ENCODE assay signal across 23 cellular contexts in the genomic region with DNA sequence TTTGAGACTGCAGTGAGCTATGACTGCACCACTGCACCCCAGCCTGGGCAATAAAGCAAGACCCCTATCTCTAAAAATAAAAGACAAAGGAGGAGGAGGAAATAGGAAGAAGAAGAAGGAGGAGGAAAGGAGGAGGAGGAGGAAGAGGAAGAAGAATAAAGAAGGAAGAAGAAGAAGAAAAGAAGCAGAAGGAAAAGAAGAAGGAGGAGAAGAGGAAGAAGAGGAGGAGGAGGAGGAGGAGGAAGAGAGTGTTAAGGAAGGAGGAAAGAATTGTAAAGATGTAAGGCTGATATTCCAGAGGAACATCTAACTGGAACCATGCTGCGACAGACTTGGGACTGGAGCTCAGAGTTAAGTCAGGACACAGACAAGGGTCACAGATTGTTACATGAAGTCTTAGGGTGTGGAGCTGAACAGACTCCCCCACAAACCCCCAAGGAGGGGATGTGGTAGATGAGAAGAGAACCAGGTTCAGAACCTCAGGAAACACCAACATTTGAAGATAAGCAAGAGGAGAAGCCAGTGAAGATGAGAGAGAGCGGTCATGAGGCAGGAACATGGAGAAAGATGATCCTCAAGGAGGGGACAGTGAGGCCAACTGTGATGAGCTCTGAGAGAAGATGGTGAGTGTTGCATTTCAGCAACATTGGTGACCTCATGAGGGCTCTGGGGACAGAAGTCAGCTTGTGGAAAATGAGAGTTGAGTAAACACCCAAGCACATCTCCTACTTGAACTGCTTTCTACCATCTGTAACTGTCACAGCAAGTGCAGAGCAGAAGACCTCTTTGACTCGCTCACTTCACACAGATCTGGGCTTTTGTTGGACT.
A peak's percentile ranks its signal among the peaks of the same experiment; 100 is the strongest.
DNase-seq lines count a peak whose midpoint lies in the region; ATAC-seq and TF ChIP-seq lines count a peak whose summit lies in the region.
"Had no signal": no experiment of that assay in that cellular context is flagged by ENCODE, and none has a peak within 500 bp of the region (broad histone marks: within the 10 kb centered on the region; RNA-seq: fewer than 3 reads in every experiment).

No MANE protein-coding gene starts in this region.

- no peaks in the 10 kb centered on the region for H3K9me3 Mint-ChIP-seq in activated T-helper 17 cell treated with anti-CD3 and anti-CD28 coated beads, Interleukin-2, amount 50 U/mL, for 72 hours
- H3K9me3 Mint-ChIP-seq in naive B cell = peaks cover 4 to 18% (median 6%) of the 10 kb centered on the region in 7 donors

- H3K4me3 ChIP-seq in LNCaP clone FGC (ENCODE audit: low read depth, low read length) = no peak overlapping the region
- H3K4me3 ChIP-seq: A549, PC-9, SJCRH30 had no signal

- DNase-seq in LNCaP clone FGC (ENCODE audit: low read depth) = peak; percentile 35
- DNase-seq in naive B cell = no peak
- DNase-seq in NCI-H146 (lab: John Stamatoyannopoulos, UW) = no peak
- no peak for DNase-seq in cerebellar nuclear complex (lab: John Stamatoyannopoulos, UW)
- DNase-seq: AML-193; DMS153; DND-41; NCI-H1092 treated with DMSO at 0.1 percent for 48 hours; NCI-H1436; NCI-H2029; NCI-H446 treated with DMSO at 0.1 percent for 48 hours; NCI-H526; NK-92 treated with Interleukin-12 subunit alpha and Interleukin-12 subunit beta, amount 100 ng/mL, for 24 hours; PC-9; SJCRH30 had no signal

- ATAC-seq in activated T-helper 17 cell treated with anti-CD3 and anti-CD28 coated beads, Interleukin-2, amount 50 U/mL, for 72 hours (replicated peaks) = no peak
- no peak for ATAC-seq in naive B cell (ENCODE audit: low read depth in 2 of 2)
- no peak for ATAC-seq in GM18498 (IDR thresholded peaks at IDR 0.05; ENCODE audit: unreplicated experiment)
- ATAC-seq: A549, Right ventricle myocardium inferior, SK-N-SH treated with all-trans-retinoic acid at 6 μM for 48 hours had no signal

- TF ChIP-seq CTCF in C4-2B (conservative IDR thresholded peaks at IDR 0.05) = no peak
- no peak for TF ChIP-seq CTCF in LNCaP clone FGC (IDR thresholded peaks at IDR 0.05; ENCODE audit: control insufficient read depth, extremely low read depth, insufficient read depth)

- peak overlapping the region; percentile 28; the same call in 1 of the 2 replicates for H3K27ac ChIP-seq in C4-2B
- H3K27ac ChIP-seq: A549, KMS-11, PC-9, SJCRH30 had no signal

- H3K4me3 Mint-ChIP-seq in activated T-helper 17 cell treated with anti-CD3 and anti-CD28 coated beads, Interleukin-2, amount 50 U/mL, for 72 hours = no peak overlapping the region
- H3K4me3 Mint-ChIP-seq in naive B cell = peak overlapping the region in 1 of 8 donors; percentile 20
- H3K4me3 Mint-ChIP-seq: CD14-positive monocyte had no signal

- H3K4me1 Mint-ChIP-seq in activated T-helper 17 cell treated with anti-CD3 and anti-CD28 coated beads, Interleukin-2, amount 50 U/mL, for 72 hours = no peaks in the 10 kb centered on the region
- H3K4me1 Mint-ChIP-seq in naive B cell = peaks cover 0 to 18% (median 5%) of the 10 kb centered on the region in 3 donors

- H3K27me3 Mint-ChIP-seq in activated T-helper 17 cell treated with anti-CD3 and anti-CD28 coated beads, Interleukin-2, amount 50 U/mL, for 72 hours = peaks cover 6% of the 10 kb centered on the region
- H3K27me3 Mint-ChIP-seq in naive B cell = peaks cover 0 to 4% (median 0%) of the 10 kb centered on the region in 3 donors

- no peaks in the 10 kb centered on the region for H3K36me3 Mint-ChIP-seq in activated T-helper 17 cell treated with anti-CD3 and anti-CD28 coated beads, Interleukin-2, amount 50 U/mL, for 72 hours (ENCODE audit: low read depth)
- H3K36me3 Mint-ChIP-seq in naive B cell = peaks cover 6 to 8% of the 10 kb centered on the region in 2 donors
- H3K36me3 Mint-ChIP-seq: CD14-positive monocyte had no signal

- H3K27ac Mint-ChIP-seq in activated T-helper 17 cell treated with anti-CD3 and anti-CD28 coated beads, Interleukin-2, amount 50 U/mL, for 72 hours = peak overlapping the region; percentile 35
- peak overlapping the region in 4 of 6 donors; percentile 4 to 79 (median 46) for H3K27ac Mint-ChIP-seq in naive B cell
